Comparison of ENCODE assay signal across 20 cellular contexts in genomic region chr14:97917169-97917568, GRCh38.
DNase-seq lines count a peak whose midpoint lies in the region; ATAC-seq and TF ChIP-seq lines count a peak whose summit lies in the region.
"Had no signal": no experiment of that assay in that cellular context is flagged by ENCODE, and none has a peak within 500 bp of the region (broad histone marks: within the 10 kb centered on the region; RNA-seq: fewer than 3 reads in every experiment).

No MANE protein-coding gene starts in this region.

- CTCF ChIA-PET in WTC11 (lab: Charles Lee) = no interaction called here

- no peaks in the 10 kb centered on the region for H3K36me3 Mint-ChIP-seq in activated T-cell treated with anti-CD3 and anti-CD28 coated beads, Interleukin-2, amount 50 U/mL, for 24 hours (ENCODE audit: low read depth)
- H3K36me3 Mint-ChIP-seq in activated naive CD8-positive, alpha-beta T cell treated with anti-CD3 and anti-CD28 coated beads, Interleukin-2, amount 50 U/mL, for 24 hours (ENCODE audit: low read depth) = no peaks in the 10 kb centered on the region
- peaks cover 0 to 1% (median 0%) of the 10 kb centered on the region in 3 donors for H3K36me3 Mint-ChIP-seq in naive thymus-derived CD8-positive, alpha-beta T cell
- H3K36me3 Mint-ChIP-seq in WTC11 = 0 out of 2 replicates have a peak, but pooled peaks cover 2% of the 10 kb centered on the region
- H3K36me3 Mint-ChIP-seq: CD8-positive, alpha-beta T cell had no signal

- H3K27ac Mint-ChIP-seq in activated T-cell treated with anti-CD3 and anti-CD28 coated beads, Interleukin-2, amount 50 U/mL, for 24 hours = peak overlapping the region; percentile 73
- H3K27ac Mint-ChIP-seq in activated naive CD8-positive, alpha-beta T cell treated with anti-CD3 and anti-CD28 coated beads, Interleukin-2, amount 50 U/mL, for 24 hours = peak overlapping the region; percentile 12
- H3K27ac Mint-ChIP-seq in naive thymus-derived CD8-positive, alpha-beta T cell = peak overlapping the region in 8 of 10 donors; percentile 37 to 85 (median 68)
- no peak overlapping the region for H3K27ac Mint-ChIP-seq in WTC11
- H3K27ac Mint-ChIP-seq: CD8-positive, alpha-beta T cell; H9 had no signal

- POLR2A ChIA-PET in naive thymus-derived CD8-positive, alpha-beta T cell (lab: Charles Lee) = interaction anchor here (0.6 to 1.3 kb wide), 4 partner anchors 12 to 192 kb away, joined by 3 to 4 read pairs (median 3); no protein-coding TSS in a partner anchor
- POLR2A ChIA-PET in WTC11 (lab: Charles Lee) = no interaction called here

- ATAC-seq in activated naive CD8-positive, alpha-beta T cell treated with anti-CD3 and anti-CD28 coated beads, Interleukin-2, amount 50 U/mL, for 24 hours = peak; percentile 23
- ATAC-seq in naive thymus-derived CD8-positive, alpha-beta T cell = peak; percentile 33
- no peak for ATAC-seq in WTC11
- ATAC-seq: CD8-positive, alpha-beta T cell; GM12878; HepG2 had no signal

- H3K27me3 Mint-ChIP-seq in activated T-cell treated with anti-CD3 and anti-CD28 coated beads, Interleukin-2, amount 50 U/mL, for 24 hours = no peaks in the 10 kb centered on the region
- no peaks in the 10 kb centered on the region for H3K27me3 Mint-ChIP-seq in activated naive CD8-positive, alpha-beta T cell treated with anti-CD3 and anti-CD28 coated beads, Interleukin-2, amount 50 U/mL, for 24 hours
- peaks cover 0 to 4% (median 0%) of the 10 kb centered on the region in 5 donors for H3K27me3 Mint-ChIP-seq in naive thymus-derived CD8-positive, alpha-beta T cell
- H3K27me3 Mint-ChIP-seq in WTC11 (ENCODE audit: low read depth) = no peaks in the 10 kb centered on the region

- in situ Hi-C loops in G401 (cut with HindIII; ENCODE audit: low sequenced_read_pairs) = no loop called here

- H3K9me3 Mint-ChIP-seq in activated T-cell treated with anti-CD3 and anti-CD28 coated beads, Interleukin-2, amount 50 U/mL, for 24 hours = no peaks in the 10 kb centered on the region
- H3K9me3 Mint-ChIP-seq in activated naive CD8-positive, alpha-beta T cell treated with anti-CD3 and anti-CD28 coated beads, Interleukin-2, amount 50 U/mL, for 24 hours = no peaks in the 10 kb centered on the region
- H3K9me3 Mint-ChIP-seq in naive thymus-derived CD8-positive, alpha-beta T cell = no peaks in the 10 kb centered on the region
- peaks cover 12% of the 10 kb centered on the region for H3K9me3 Mint-ChIP-seq in WTC11
- H3K9me3 Mint-ChIP-seq: CD8-positive, alpha-beta T cell; H9 had no signal

- DNase-seq in activated T-cell treated with anti-CD3 and anti-CD28 coated beads, Interleukin-2, amount 50 U/mL, for 24 hours = no peak
- no peak for DNase-seq in activated T-cell treated with anti-CD3 and anti-CD28 coated beads, Interleukin-2, amount 50 U/mL, for 1 hour
- peak; percentile 45 for DNase-seq in stimulated activated CD4-positive, alpha-beta T cell treated with anti-CD3 and anti-CD28 coated beads, Interleukin-1b, Interleukin-23, amount 100 ng/mL, for 48 hours
- DNase-seq in stimulated activated CD4-positive, alpha-beta T cell treated with anti-CD3 and anti-CD28 coated beads, Interleukin-2, amount 100 ng/mL, for 48 hours = no peak
- no peak for DNase-seq in activated naive CD8-positive, alpha-beta T cell treated with anti-CD3 and anti-CD28 coated beads, Interleukin-2, amount 50 U/mL, for 24 hours
- peak in 2 of 10 donors; percentile 10 to 16 for DNase-seq in naive thymus-derived CD8-positive, alpha-beta T cell
- DNase-seq in G401 (ENCODE audit: low spot score) (no peak), WTC11 (ENCODE audit: low spot score) (no peak)
- DNase-seq: Calu3; CD8-positive, alpha-beta T cell; H9; KBM-7; MV-4-11; NCI-H187; NCI-H2107; NCI-H510A; NCI-H748 treated with DMSO at 0.1 percent for 48 hours; NK-92 treated with Interleukin-12 subunit alpha and Interleukin-12 subunit beta, amount 100 ng/mL, for 24 hours had no signal

- no peak overlapping the region for H3K4me3 Mint-ChIP-seq in activated T-cell treated with anti-CD3 and anti-CD28 coated beads, Interleukin-2, amount 50 U/mL, for 24 hours
- no peak overlapping the region for H3K4me3 Mint-ChIP-seq in activated naive CD8-positive, alpha-beta T cell treated with anti-CD3 and anti-CD28 coated beads, Interleukin-2, amount 50 U/mL, for 24 hours
- peak overlapping the region in 7 of 10 donors; percentile 31 to 75 (median 35) for H3K4me3 Mint-ChIP-seq in naive thymus-derived CD8-positive, alpha-beta T cell
- no peak overlapping the region for H3K4me3 Mint-ChIP-seq in WTC11
- H3K4me3 Mint-ChIP-seq: CD8-positive, alpha-beta T cell; H9 had no signal

- no peak for TF ChIP-seq CTCF in WTC11 (IDR thresholded peaks at IDR 0.05)

- peaks cover 29% of the 10 kb centered on the region for H3K4me1 Mint-ChIP-seq in activated T-cell treated with anti-CD3 and anti-CD28 coated beads, Interleukin-2, amount 50 U/mL, for 24 hours (ENCODE audit: low read depth)
- peaks cover 21% of the 10 kb centered on the region for H3K4me1 Mint-ChIP-seq in activated naive CD8-positive, alpha-beta T cell treated with anti-CD3 and anti-CD28 coated beads, Interleukin-2, amount 50 U/mL, for 24 hours
- peaks cover 14 to 33% (median 23%) of the 10 kb centered on the region in 4 donors for H3K4me1 Mint-ChIP-seq in naive thymus-derived CD8-positive, alpha-beta T cell
- peaks cover 11% of the 10 kb centered on the region for H3K4me1 Mint-ChIP-seq in WTC11

TF ChIP-seq in WTC11, 78 proteins besides CTCF, POLR2A, EP300 and RAD21:
- TF ChIP-seq ELF4 (CRISPR knock-in tag; IDR thresholded peaks at IDR 0.05; ENCODE audit: low read depth) (no peak), TCF7 (CRISPR knock-in tag; IDR thresholded peaks at IDR 0.05; ENCODE audit: low read depth) (no peak), HMGA2 (CRISPR knock-in tag; IDR thresholded peaks at IDR 0.05) (no peak), ZSCAN18 (CRISPR knock-in tag; IDR thresholded peaks at IDR 0.05) (no peak), SOX15 (CRISPR knock-in tag; IDR thresholded peaks at IDR 0.05) (no peak), E2F1 (CRISPR knock-in tag; IDR thresholded peaks at IDR 0.05) (no peak), CBFB (CRISPR knock-in tag; IDR thresholded peaks at IDR 0.05; ENCODE audit: low read depth) (no peak), KAT7 (CRISPR knock-in tag; IDR thresholded peaks at IDR 0.05; ENCODE audit: borderline replicate concordance) (no peak), CREB1 (CRISPR knock-in tag; IDR thresholded peaks at IDR 0.05) (no peak), ZNF423 (CRISPR knock-in tag; IDR thresholded peaks at IDR 0.05) (no peak), CDX4 (CRISPR knock-in tag; IDR thresholded peaks at IDR 0.05; ENCODE audit: borderline replicate concordance) (no peak), MAX (CRISPR knock-in tag; IDR thresholded peaks at IDR 0.05) (no peak)

Comparison
In these comparisons a context has a peak if more than half of its experiments do, and no peak if none do; other contexts are left out.
1. H3K4me3 Mint-ChIP-seq: peak in naive thymus-derived CD8-positive, alpha-beta T cell (7 of 10); none in activated T-cell treated with anti-CD3 and anti-CD28 coated beads, Interleukin-2, amount 50 U/mL, for 24 hours (single experiment), activated naive CD8-positive, alpha-beta T cell treated with anti-CD3 and anti-CD28 coated beads, Interleukin-2, amount 50 U/mL, for 24 hours (single experiment) and WTC11 (single experiment).